ENCODE assay signal across 6 cellular contexts in the genomic region with DNA sequence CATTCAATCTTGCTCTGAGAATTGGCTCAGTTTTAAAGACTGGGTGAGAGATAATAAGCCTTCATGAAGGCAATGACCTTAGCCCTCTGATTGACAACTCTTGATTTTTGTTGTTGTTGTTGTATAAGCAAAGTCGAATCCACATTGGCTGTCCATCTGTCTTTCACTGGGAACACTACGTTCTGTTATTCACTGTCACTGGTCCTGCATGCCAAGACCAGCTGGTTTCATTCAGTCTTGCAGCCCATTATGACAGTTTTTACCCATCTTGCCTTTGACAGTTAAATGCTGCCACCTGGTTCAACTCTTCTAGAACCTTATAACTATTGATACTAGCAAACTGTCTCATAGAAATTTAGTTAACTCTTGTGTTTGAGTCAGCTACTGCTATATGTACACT.
"Had no signal": no experiment of that assay in that cellular context is flagged by ENCODE, and none has a peak within 500 bp of the region (broad histone marks: within the 10 kb centered on the region; RNA-seq: fewer than 3 reads in every experiment).

No MANE protein-coding gene starts in this region.

- ATAC-seq: K562 had no signal

- H2AFZ ChIP-seq: GM23248 had no signal

- H3K9ac ChIP-seq: GM23248 had no signal

- H3K27ac ChIP-seq: GM23248 had no signal

- H3K4me3 ChIP-seq: GM23248, K562 had no signal

- DNase-seq: GM23248, GOT3, H9, HCEC 1CT, IMR-90 had no signal
